In genomic region chr1:41362357-41362721, GRCh38 we compare ENCODE assay signal across 8 cellular contexts. TPM values are rescaled to one million over a fixed set of nuclear protein-coding genes. Genes with fewer than 3 reads are reported as not detected.
DNase-seq lines count a peak whose midpoint lies in the region; ATAC-seq and TF ChIP-seq lines count a peak whose summit lies in the region.

No MANE protein-coding gene starts in this region.

- H3K36me3 Mint-ChIP-seq in activated CD4-positive, alpha-beta T cell treated with anti-CD3 and anti-CD28 coated beads, Interleukin-2, amount 10 ng/mL, durations not matched to agents 24 days and 14 days (ENCODE audit: low read depth) = no peaks in the 10 kb centered on the region
- H3K36me3 Mint-ChIP-seq in activated B cell treated with CpG ODN at 0.5 μM for 24 hours (ENCODE audit: low read depth) = no peaks in the 10 kb centered on the region

- H3K4me3 Mint-ChIP-seq in activated CD4-positive, alpha-beta T cell treated with anti-CD3 and anti-CD28 coated beads, Interleukin-2, amount 10 ng/mL, durations not matched to agents 24 days and 14 days = peak overlapping the region; percentile 56
- peak overlapping the region; percentile 60 for H3K4me3 Mint-ChIP-seq in activated B cell treated with CpG ODN at 0.5 μM for 24 hours

- WGBS in right lobe of liver (ENCODE audit: insufficient coverage, low coverage, low lambda C conversion rate, missing lambda C conversion rate) = 0% methylated on average over 3 of the region's 20 CpGs

- DNase-seq in activated CD4-positive, alpha-beta T cell treated with anti-CD3 and anti-CD28 coated beads, Interleukin-2, amount 10 ng/mL, durations not matched to agents 24 days and 14 days = no peak
- DNase-seq in activated CD4-positive, alpha-beta T cell treated with anti-CD3 and anti-CD28 coated beads for 4 hours = no peak
- no peak for DNase-seq in activated B cell treated with CpG ODN at 0.5 μM for 24 hours
- DNase-seq in right lobe of liver = peak in 1 of 3 donors; percentile 55
- DNase-seq in cortex of kidney (lab: John Stamatoyannopoulos, UW) = no peak
- DNase-seq in GF-D8 (lab: John Stamatoyannopoulos, UW) = no peak
- DNase-seq in NCI-H1417 treated with DMSO at 0.1 percent for 48 hours (lab: John Stamatoyannopoulos, UW) = no peak

- POLR2A ChIA-PET in activated B cell treated with CpG ODN at 0.5 μM for 24 hours (lab: Charles Lee) = interaction anchor here (0.6 kb wide), 1 partner anchor 16 kb away, joined by 3 read pairs; no protein-coding TSS in a partner anchor

- H3K27me3 Mint-ChIP-seq in activated CD4-positive, alpha-beta T cell treated with anti-CD3 and anti-CD28 coated beads, Interleukin-2, amount 10 ng/mL, durations not matched to agents 24 days and 14 days = peaks cover 51% of the 10 kb centered on the region
- H3K27me3 Mint-ChIP-seq in activated B cell treated with CpG ODN at 0.5 μM for 24 hours = peaks cover 39% of the 10 kb centered on the region

- H3K4me3 ChIP-seq in right lobe of liver = peak overlapping the region in 2 of 3 donors; percentile 51 to 58
- peak overlapping the region in 3 of 5 donors; percentile 48 to 65 (median 55) for H3K4me3 ChIP-seq in subcutaneous abdominal adipose tissue (ENCODE audit: low read depth in 1 of 5, low read length in 5 of 5)

- no peak overlapping the region for H3K9ac ChIP-seq in subcutaneous abdominal adipose tissue (ENCODE audit: low read length in 5 of 5)

- H3K4me1 ChIP-seq in right lobe of liver (peaks cover 0 to 18% (median 0%) of the 10 kb centered on the region in 4 donors), subcutaneous abdominal adipose tissue (ENCODE audit: control insufficient read depth in 5 of 5, insufficient read depth in 5 of 5, low read length in 5 of 5) (peaks cover 0 to 48% (median 36%) of the 10 kb centered on the region in 5 donors)

- no peak overlapping the region for H3K27ac Mint-ChIP-seq in activated CD4-positive, alpha-beta T cell treated with anti-CD3 and anti-CD28 coated beads, Interleukin-2, amount 10 ng/mL, durations not matched to agents 24 days and 14 days
- H3K27ac Mint-ChIP-seq in activated B cell treated with CpG ODN at 0.5 μM for 24 hours = no peak overlapping the region

- peaks cover 0 to 4% of the 10 kb centered on the region in 2 donors for H3K27me3 ChIP-seq in right lobe of liver
- H3K27me3 ChIP-seq in subcutaneous abdominal adipose tissue (ENCODE audit: control insufficient read depth in 5 of 5, insufficient read depth in 4 of 5, low read length in 5 of 5) = peaks cover 0 to 29% (median 19%) of the 10 kb centered on the region in 5 donors

- intact Hi-C loops in activated CD4-positive, alpha-beta T cell treated with anti-CD3 and anti-CD28 coated beads, Interleukin-2, amount 10 ng/mL, durations not matched to agents 24 days and 14 days (cut with micrococcal nuclease) = no loop called here
- intact Hi-C loops in activated B cell treated with CpG ODN at 0.5 μM for 24 hours (cut with micrococcal nuclease) = loop anchor here (10.0 kb wide), 2 partner anchors 672 to 1572 kb away; no protein-coding TSS in a partner anchor
- intact Hi-C loops in right lobe of liver (cut with DNase I) = no loop called here

- TF ChIP-seq POLR2A in right lobe of liver (IDR thresholded peaks at IDR 0.05) = no peak

- no peak overlapping the region for H3K27ac ChIP-seq in right lobe of liver
- no peak overlapping the region for H3K27ac ChIP-seq in subcutaneous abdominal adipose tissue (ENCODE audit: low read depth, low read length)

- H3K9me3 Mint-ChIP-seq in activated CD4-positive, alpha-beta T cell treated with anti-CD3 and anti-CD28 coated beads, Interleukin-2, amount 10 ng/mL, durations not matched to agents 24 days and 14 days = no peaks in the 10 kb centered on the region
- H3K9me3 Mint-ChIP-seq in activated B cell treated with CpG ODN at 0.5 μM for 24 hours = no peaks in the 10 kb centered on the region

- CTCF ChIA-PET in activated B cell treated with CpG ODN at 0.5 μM for 24 hours (lab: Charles Lee) = no interaction called here

- no peak for TF ChIP-seq CTCF in activated B cell treated with CpG ODN at 0.5 μM for 24 hours (IDR thresholded peaks at IDR 0.05)
- TF ChIP-seq CTCF in right lobe of liver (IDR thresholded peaks at IDR 0.05) = no peak

- H3K4me1 Mint-ChIP-seq in activated CD4-positive, alpha-beta T cell treated with anti-CD3 and anti-CD28 coated beads, Interleukin-2, amount 10 ng/mL, durations not matched to agents 24 days and 14 days = no peaks in the 10 kb centered on the region
- peaks cover 29% of the 10 kb centered on the region for H3K4me1 Mint-ChIP-seq in activated B cell treated with CpG ODN at 0.5 μM for 24 hours

- ATAC-seq in activated B cell treated with CpG ODN at 0.5 μM for 24 hours (ENCODE audit: low read depth) (no peak), right lobe of liver (no peak)

- H3K9me3 ChIP-seq in right lobe of liver = no peaks in the 10 kb centered on the region
- H3K9me3 ChIP-seq in subcutaneous abdominal adipose tissue (ENCODE audit: control insufficient read depth in 5 of 5, low read length in 5 of 5) = no peaks in the 10 kb centered on the region

- H3K36me3 ChIP-seq in right lobe of liver (no peaks in the 10 kb centered on the region), subcutaneous abdominal adipose tissue (ENCODE audit: control insufficient read depth in 5 of 5, insufficient read depth in 5 of 5, low read length in 5 of 5) (no peaks in the 10 kb centered on the region)

RNA-seq across cellular contexts. Expression of gene FOXO6, which starts 1.1 kb away (rescaled TPM):
- not detected in 2 replicates for total RNA-seq in activated CD4-positive, alpha-beta T cell treated with anti-CD3 and anti-CD28 coated beads, Interleukin-2, amount 10 ng/mL, durations not matched to agents 24 days and 14 days
- 0.12 and 0.55 TPM in 2 replicates for total RNA-seq in activated B cell treated with CpG ODN at 0.5 μM for 24 hours
- under 1 TPM in 3 of 6 experiments, not detected in 3; 0.12 to 0.55 (median 0.54) TPM for total RNA-seq in right lobe of liver
